21 cellular contexts compared by ENCODE assay signal in the genomic region with DNA sequence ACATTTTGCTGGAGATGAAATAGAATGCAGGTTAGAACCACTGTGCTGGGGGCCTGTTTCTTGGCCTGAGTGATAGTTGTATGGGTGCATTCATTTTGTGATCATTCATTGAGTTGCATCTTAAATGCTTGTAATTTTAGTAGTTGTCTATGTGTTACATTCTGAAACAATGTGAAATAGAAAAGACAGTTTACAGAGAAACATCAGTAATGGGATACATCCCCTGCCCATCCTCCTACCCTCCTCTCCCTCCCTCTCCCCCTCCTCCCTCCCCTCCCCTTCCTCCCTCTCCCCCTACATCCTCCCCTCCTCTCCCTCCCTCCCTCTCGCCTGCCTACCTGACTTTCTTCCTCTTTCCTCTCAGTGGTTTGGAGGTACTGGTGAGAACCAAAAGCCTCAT. TPM values are rescaled to one million over a fixed set of nuclear protein-coding genes. Genes with fewer than 3 reads are reported as not detected.
"Had no signal": no experiment of that assay in that cellular context is flagged by ENCODE, and none has a peak within 500 bp of the region (broad histone marks: within the 10 kb centered on the region; RNA-seq: fewer than 3 reads in every experiment).

No MANE protein-coding gene starts in this region.

- H3K4me3 Mint-ChIP-seq: IgD-negative memory B cell had no signal

- H3K9ac ChIP-seq: SK-N-SH had no signal

- H3K36me3 ChIP-seq: MG63, SJSA1 had no signal

- H3K27ac ChIP-seq: SJSA1 had no signal

- H3K27ac Mint-ChIP-seq: IgD-negative memory B cell had no signal

- H3K36me3 Mint-ChIP-seq: IgD-negative memory B cell had no signal

- DNase-seq: KBM-7, MG63, NCI-H1092 treated with DMSO at 0.1 percent for 48 hours, NCI-H1436, NCI-H187, NCI-H2029, NCI-H2081 treated with DMSO at 0.1 percent for 48 hours, NCI-H2171, NCI-H226, NCI-H446, NCI-H510A, NCI-H524 treated with DMSO at 0.1 percent for 48 hours, NCI-H69, NCI-H774, Right ventricle myocardium superior, RPMI8226, SIG-M5, SK-N-SH had no signal

- H3K27me3 ChIP-seq: MG63, SJSA1 had no signal

- H3K9me3 Mint-ChIP-seq: IgD-negative memory B cell had no signal

- H3K9me3 ChIP-seq: SK-N-SH had no signal

- H3K4me2 ChIP-seq: SK-N-SH had no signal

- FAIRE-seq: RCC 7860 had no signal

- H3K4me3 ChIP-seq: MG63, SJSA1 had no signal

- H3K4me1 ChIP-seq: SJSA1 had no signal

RNA-seq across cellular contexts. Expression of a gene that starts 54.5 kb away (rescaled TPM):
- polyA plus RNA-seq: IgD-negative memory B cell had no signal
